ENCODE assay signal across 16 cellular contexts in the genomic region with DNA sequence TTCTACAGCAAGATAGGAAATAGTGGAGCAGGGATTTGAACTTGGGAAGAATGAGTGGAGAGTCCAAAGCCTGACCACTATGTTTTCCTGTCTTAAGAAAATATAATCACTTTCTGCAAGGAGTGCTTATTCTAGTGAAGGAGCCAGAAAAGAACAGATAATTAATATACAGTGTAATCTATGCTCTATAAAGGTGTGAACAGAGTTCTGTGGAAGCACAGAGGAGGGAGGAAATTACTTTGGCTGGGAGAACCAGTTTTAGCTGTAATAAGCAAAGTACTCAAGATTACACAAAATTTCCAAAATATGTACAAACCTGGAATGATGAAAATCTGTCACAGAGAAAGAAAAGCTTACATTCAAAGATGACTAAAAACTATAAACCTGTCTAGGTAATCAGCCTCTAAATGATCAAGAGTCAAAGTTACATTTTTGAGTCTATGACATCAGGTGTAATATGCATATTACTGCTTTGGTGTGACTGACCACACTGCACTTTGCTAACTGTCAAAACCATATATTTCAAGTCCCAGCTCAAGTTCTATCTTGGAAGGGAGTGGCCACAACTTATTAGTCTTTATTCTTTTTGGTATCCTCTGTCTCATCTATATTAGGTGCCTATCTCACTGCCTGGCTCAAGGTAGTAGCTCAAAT. TPM values are rescaled to one million over a fixed set of nuclear protein-coding genes. Genes with fewer than 3 reads are reported as not detected.
A peak's percentile ranks its signal among the peaks of the same experiment; 100 is the strongest.
DNase-seq lines count a peak whose midpoint lies in the region; ATAC-seq, FAIRE-seq and TF ChIP-seq lines count a peak whose summit lies in the region.
"Had no signal": no experiment of that assay in that cellular context is flagged by ENCODE, and none has a peak within 500 bp of the region (broad histone marks: within the 10 kb centered on the region; RNA-seq: fewer than 3 reads in every experiment).

No MANE protein-coding gene starts in this region.

- POLR2A ChIA-PET in A549 (lab: Yijun Ruan, JAX): no interaction called here

- H3K27me3 Mint-ChIP-seq in endothelial cell (ENCODE audit: unreplicated experiment): peaks cover 2% of the 10 kb centered on the region

- no peaks in the 10 kb centered on the region for H3K36me3 Mint-ChIP-seq in endothelial cell (ENCODE audit: low read depth, unreplicated experiment)
- H3K36me3 Mint-ChIP-seq: neural progenitor cell, WTC11 had no signal

- H3F3A ChIP-seq in GM23248 (ENCODE audit: insufficient read depth): peaks cover 22% of the 10 kb centered on the region

- TF ChIP-seq RAD21 in A549 (conservative IDR thresholded peaks at IDR 0.05 in 1 of 2, IDR thresholded peaks at IDR 0.05 in 1 of 2): no peak

- peak overlapping the region; percentile 57 for H3K4me2 ChIP-seq in A549
- H3K4me2 ChIP-seq in GM23248 (ENCODE audit: unreplicated experiment): peak overlapping the region; percentile 82
- H3K4me2 ChIP-seq: neural progenitor cell had no signal

- H3K4me1 Mint-ChIP-seq in endothelial cell (ENCODE audit: unreplicated experiment): peaks cover 12% of the 10 kb centered on the region
- H3K4me1 Mint-ChIP-seq: neural progenitor cell, WTC11 had no signal

- no peak overlapping the region for H3K4me3 ChIP-seq in A549
- H3K4me3 ChIP-seq in GM23248: peak overlapping the region; percentile 67
- H3K4me3 ChIP-seq: neural progenitor cell, tibial nerve had no signal

- no peaks in the 10 kb centered on the region for H3K9me2 ChIP-seq in GM23248 (ENCODE audit: insufficient read depth)

- in situ Hi-C loops in GM23248 (cut with MboI): no loop called here

- H3K9me3 ChIP-seq in A549: no peaks in the 10 kb centered on the region
- no peaks in the 10 kb centered on the region for H3K9me3 ChIP-seq in GM23248 (ENCODE audit: low read depth)
- H3K9me3 ChIP-seq: tibial nerve had no signal

- H3K4me3 Mint-ChIP-seq in endothelial cell (ENCODE audit: unreplicated experiment): no peak overlapping the region
- H3K4me3 Mint-ChIP-seq: neural progenitor cell, WTC11 had no signal

- peaks cover 17% of the 10 kb centered on the region; the same call in 2 of the 3 replicates for H3K4me1 ChIP-seq in A549
- peaks cover 17% of the 10 kb centered on the region for H3K4me1 ChIP-seq in GM23248 (ENCODE audit: insufficient read depth)
- H3K4me1 ChIP-seq: neural progenitor cell, tibial nerve had no signal

- peak overlapping the region; percentile 74 for H3K27ac Mint-ChIP-seq in endothelial cell (ENCODE audit: unreplicated experiment)
- H3K27ac Mint-ChIP-seq: neural progenitor cell, WTC11 had no signal

- no peak for DNase-seq in A549 (ENCODE audit: low read depth in 1 of 2, low spot score in 1 of 2)
- no peak for DNase-seq in GM23248
- DNase-seq in endothelial cell (ENCODE audit: low spot score): no peak
- DNase-seq in omental fat pad (ENCODE audit: low spot score): no peak
- no peak for DNase-seq in GM12891 (ENCODE audit: insufficient read length, low spot score)
- no peak for DNase-seq in D341Med (ENCODE audit: low spot score)
- DNase-seq: DND-41; NCI-H2029 treated with DMSO at 0.1 percent for 48 hours; NCI-H69; stimulated activated CD4-positive, alpha-beta T cell treated with anti-CD3 and anti-CD28 coated beads, Interleukin-4, amount 100 ng/mL, for 1 hour had no signal

- H3K27me3 ChIP-seq in GM23248 (replicated peaks; ENCODE audit: insufficient read depth): no peaks in the 10 kb centered on the region
- H3K27me3 ChIP-seq: neural progenitor cell, tibial nerve had no signal

- H2AFZ ChIP-seq in GM23248: peak overlapping the region; percentile 78
- H2AFZ ChIP-seq: neural progenitor cell had no signal

- no peaks in the 10 kb centered on the region for H4K20me1 ChIP-seq in GM23248 (ENCODE audit: insufficient read depth)

- no peak for TF ChIP-seq EP300 in A549 (IDR thresholded peaks at IDR 0.05)

- CTCF ChIA-PET in A549 (lab: Yijun Ruan, JAX): interaction anchor here (0.6 to 2.4 kb wide), 2 partner anchors 56 to 142 kb away, joined by 3 to 5 read pairs; no protein-coding TSS in a partner anchor

- H3K27ac ChIP-seq in A549 (peak overlapping the region; percentile 48 to 81; a peak in 5 of 6 replicates), GM23248 (peak overlapping the region; percentile 84)
- H3K27ac ChIP-seq: C4-2B, neural progenitor cell had no signal

- no peak for TF ChIP-seq CTCF in A549 (IDR thresholded peaks at IDR 0.05)
- TF ChIP-seq CTCF in endothelial cell (IDR thresholded peaks at IDR 0.05; ENCODE audit: unreplicated experiment): no peak
- no peak for TF ChIP-seq CTCF in omental fat pad (IDR thresholded peaks at IDR 0.05)

- H3K79me2 ChIP-seq in GM23248 (ENCODE audit: insufficient read depth): no peaks in the 10 kb centered on the region

- no peak for ATAC-seq in A549
- peak; percentile 47 for ATAC-seq in omental fat pad (ENCODE audit: low FRiP score)
- ATAC-seq in HG02759 (IDR thresholded peaks at IDR 0.05; ENCODE audit: unreplicated experiment): no peak
- ATAC-seq: WTC11 had no signal

- H3K9ac ChIP-seq in GM23248: peak overlapping the region; percentile 56
- H3K9ac ChIP-seq: neural progenitor cell had no signal

- FAIRE-seq in A549 (lab: Jason Lieb, UNC) (no peak), GM12891 (lab: Jason Lieb, UNC) (no peak)
- FAIRE-seq: colon had no signal

- no peaks in the 10 kb centered on the region for H3K36me3 ChIP-seq in GM23248 (ENCODE audit: low read depth)
- H3K36me3 ChIP-seq: neural progenitor cell, tibial nerve had no signal

- no peak for TF ChIP-seq POLR2A in A549 (IDR thresholded peaks at IDR 0.05; ENCODE audit: low read length)
- TF ChIP-seq POLR2A in GM12891 (IDR thresholded peaks at IDR 0.05; ENCODE audit: low read depth, low read length): no peak

- no peaks in the 10 kb centered on the region for H3K9me3 Mint-ChIP-seq in endothelial cell (ENCODE audit: unreplicated experiment)
- H3K9me3 Mint-ChIP-seq: neural progenitor cell had no signal

TF ChIP-seq in A549, 52 proteins besides CTCF, POLR2A, EP300 and RAD21 (continues in another document):
- no peak for TF ChIP-seq ZNF302 (CRISPR knock-in tag; IDR thresholded peaks at IDR 0.05)
- no peak for TF ChIP-seq MYC (IDR thresholded peaks at IDR 0.05; ENCODE audit: borderline replicate concordance, low read length)
- TF ChIP-seq EHMT2 (IDR thresholded peaks at IDR 0.05; ENCODE audit: low read depth): no peak
- TF ChIP-seq, protein P1, sequence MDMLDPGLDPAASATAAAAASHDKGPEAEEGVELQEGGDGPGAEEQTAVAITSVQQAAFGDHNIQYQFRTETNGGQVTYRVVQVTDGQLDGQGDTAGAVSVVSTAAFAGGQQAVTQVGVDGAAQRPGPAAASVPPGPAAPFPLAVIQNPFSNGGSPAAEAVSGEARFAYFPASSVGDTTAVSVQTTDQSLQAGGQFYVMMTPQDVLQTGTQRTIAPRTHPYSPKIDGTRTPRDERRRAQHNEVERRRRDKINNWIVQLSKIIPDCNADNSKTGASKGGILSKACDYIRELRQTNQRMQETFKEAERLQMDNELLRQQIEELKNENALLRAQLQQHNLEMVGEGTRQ (IDR thresholded peaks at IDR 0.05): no peak
- no peak for TF ChIP-seq CEBPB (IDR thresholded peaks at IDR 0.05)
- TF ChIP-seq HOXB13 (CRISPR knock-in tag; IDR thresholded peaks at IDR 0.05; ENCODE audit: low read depth): no peak
- TF ChIP-seq SREBF2 (IDR thresholded peaks at IDR 0.05): no peak
- TF ChIP-seq CHD2 (IDR thresholded peaks at IDR 0.05; ENCODE audit: low read length, partially characterized antibody): no peak
- no peak for TF ChIP-seq NPAS2 (CRISPR knock-in tag; IDR thresholded peaks at IDR 0.05; ENCODE audit: borderline replicate concordance)
- no peak for TF ChIP-seq KDM5A (IDR thresholded peaks at IDR 0.05)
- TF ChIP-seq HEYL (CRISPR knock-in tag; IDR thresholded peaks at IDR 0.05): no peak
- no peak for TF ChIP-seq FOSL2 (IDR thresholded peaks at IDR 0.05)
- TF ChIP-seq FOSL2 (CRISPR knock-in tag; IDR thresholded peaks at IDR 0.05): no peak
- TF ChIP-seq CHD4 (IDR thresholded peaks at IDR 0.05; ENCODE audit: borderline replicate concordance): no peak
- no peak for TF ChIP-seq FOSB (CRISPR knock-in tag; IDR thresholded peaks at IDR 0.05)

TF ChIP-seq in GM12891, 5 proteins besides CTCF, POLR2A, EP300 and RAD21:
- no peak for TF ChIP-seq POU2F2 (IDR thresholded peaks at IDR 0.05; ENCODE audit: low read depth, low read length)
- TF ChIP-seq SPI1 (IDR thresholded peaks at IDR 0.05; ENCODE audit: low read depth, low read length): no peak
- TF ChIP-seq TAF1 (IDR thresholded peaks at IDR 0.05; ENCODE audit: low read depth, low read length): no peak
- no peak for TF ChIP-seq POLR2AphosphoS5 (IDR thresholded peaks at IDR 0.05; ENCODE audit: low read depth, low read length)
- no peak for TF ChIP-seq PAX5 (IDR thresholded peaks at IDR 0.05; ENCODE audit: insufficient read depth, low read length, severe bottlenecking)

RNA-seq across cellular contexts. Expression of a gene that starts 40.7 kb away (rescaled TPM):
- polyA plus RNA-seq in A549 (2011; rRNA removed) (6.6 and 7.5 TPM in 2 replicates), A549 (2017; fragmentation: RNase III; extraction: RNeasy Plus Mini Kit Qiagen cat#74134 plus additional on column Dnase treatment) (4.8 to 5.5 TPM (median 5.4 TPM) in 3 replicates), GM23248 (2016; fragmentation: Nextera tagmentation; extraction: Ambion mirVana) (10.5 and 10.9 TPM in 2 replicates)
- polyA plus RNA-seq in A549 (2012; cell fraction: cytosol; rRNA removed): 3.3 and 4.3 TPM in 2 replicates
- 4.5 and 5.0 TPM in 2 replicates for polyA plus RNA-seq in A549 (2012; cell fraction: nucleus; rRNA removed)
- polyA minus RNA-seq in A549 (2011; rRNA and poly(A)+ RNA removed): 12.8 and 14.4 TPM in 2 replicates
- total RNA-seq in GM23248 (2014; rRNA removed; shearing (Covaris generic)): 24.2 and 26.4 TPM in 2 replicates
- total RNA-seq in endothelial cell (ENCODE audit: unreplicated experiment) (4.3 TPM), omental fat pad (10 to 100 TPM in 1 of 4 donors, 1 to 10 TPM in 3; 3.5 to 18.2 (median 5.2) TPM)
- 11.9 TPM for polyA plus RNA-seq in GM12891 (2012; ENCODE audit: low read depth, missing spikeins)
